11 cellular contexts compared by ENCODE assay signal in the genomic region with DNA sequence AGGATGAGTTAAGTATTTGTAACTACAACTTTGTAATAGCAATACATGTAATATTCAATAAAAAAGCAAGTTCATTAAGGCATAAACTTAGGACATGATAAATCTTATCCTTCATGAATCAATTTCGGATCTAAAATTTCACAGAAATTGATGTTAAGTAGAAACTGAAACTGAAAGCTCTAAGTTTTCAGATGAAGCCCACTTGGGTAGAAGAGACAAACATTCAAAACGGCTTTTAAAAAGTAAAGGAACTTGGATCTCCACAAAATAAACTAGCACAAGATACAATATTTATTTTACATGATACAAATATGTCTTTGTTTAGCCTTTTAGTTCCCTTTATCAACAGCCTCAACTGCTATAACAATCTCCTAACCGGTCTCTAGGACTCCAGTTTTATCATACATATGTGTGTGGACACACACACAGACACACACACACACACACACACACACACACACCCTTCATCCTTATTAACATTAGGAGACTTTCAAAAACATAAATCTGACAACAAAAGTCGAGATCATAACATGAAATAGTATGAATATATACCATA.
DNase-seq lines count a peak whose midpoint lies in the region; ATAC-seq, FAIRE-seq and TF ChIP-seq lines count a peak whose summit lies in the region.
"Had no signal": no experiment of that assay in that cellular context is flagged by ENCODE, and none has a peak within 500 bp of the region (broad histone marks: within the 10 kb centered on the region; RNA-seq: fewer than 3 reads in every experiment).

No MANE protein-coding gene starts in this region.

- H3K4me1 Mint-ChIP-seq in activated naive CD4-positive, alpha-beta T cell treated with anti-CD3 and anti-CD28 coated beads for 36 hours (ENCODE audit: low read depth), result peaks cover 20% of the 10 kb centered on the region
- H3K4me1 Mint-ChIP-seq in activated naive CD8-positive, alpha-beta T cell (ENCODE audit: low read depth), result peaks cover 28% of the 10 kb centered on the region

- H3K4me1 ChIP-seq in thoracic aorta (ENCODE audit: control insufficient read depth in 1 of 2, low read depth in 2 of 2), result peaks cover 20 to 38% of the 10 kb centered on the region in 2 donors

- H3K4me3 ChIP-seq in thoracic aorta, result peak overlapping the region; percentile 7

- no peak for ATAC-seq in thoracic aorta (ENCODE audit: insufficient number of reproducible peaks, low FRiP score, low read depth)
- no peak for ATAC-seq in esophagus mucosa
- ATAC-seq: WTC11 had no signal

- CTCF ChIA-PET in activated naive CD4-positive, alpha-beta T cell treated with anti-CD3 and anti-CD28 coated beads for 36 hours (lab: Charles Lee), result no interaction called here

- H3K27me3 ChIP-seq in thoracic aorta (replicated peaks; ENCODE audit: insufficient read depth), result no peaks in the 10 kb centered on the region

- H3K9me3 Mint-ChIP-seq in activated naive CD4-positive, alpha-beta T cell treated with anti-CD3 and anti-CD28 coated beads for 36 hours, result no peaks in the 10 kb centered on the region
- H3K9me3 Mint-ChIP-seq in activated naive CD8-positive, alpha-beta T cell (ENCODE audit: low read depth), result no peaks in the 10 kb centered on the region
- H3K9me3 Mint-ChIP-seq: WTC11 had no signal

- H3K36me3 ChIP-seq in thoracic aorta, result no peaks in the 10 kb centered on the region

- TF ChIP-seq CTCF in thoracic aorta (IDR thresholded peaks at IDR 0.05), result no peak

- no peak overlapping the region for H3K27ac ChIP-seq in thoracic aorta
- H3K27ac ChIP-seq: HL-60 had no signal

- peak overlapping the region; percentile 9 for H3K4me3 Mint-ChIP-seq in activated naive CD4-positive, alpha-beta T cell treated with anti-CD3 and anti-CD28 coated beads for 36 hours
- H3K4me3 Mint-ChIP-seq in activated naive CD8-positive, alpha-beta T cell, result peak overlapping the region; percentile 70
- H3K4me3 Mint-ChIP-seq: WTC11 had no signal

- H3K9me3 ChIP-seq in thoracic aorta, result no peaks in the 10 kb centered on the region

- FAIRE-seq in islet of Langerhans (lab: Jason Lieb, UNC), result peak; percentile 93

- no peak overlapping the region for H3K27ac Mint-ChIP-seq in activated naive CD4-positive, alpha-beta T cell treated with anti-CD3 and anti-CD28 coated beads for 36 hours
- H3K27ac Mint-ChIP-seq in activated naive CD8-positive, alpha-beta T cell, result peak overlapping the region; percentile 58
- H3K27ac Mint-ChIP-seq: WTC11 had no signal

- H3K36me3 Mint-ChIP-seq in activated naive CD4-positive, alpha-beta T cell treated with anti-CD3 and anti-CD28 coated beads for 36 hours (ENCODE audit: low read depth), result peaks cover 2% of the 10 kb centered on the region
- peaks cover 5% of the 10 kb centered on the region for H3K36me3 Mint-ChIP-seq in activated naive CD8-positive, alpha-beta T cell

- no peaks in the 10 kb centered on the region for H3K27me3 Mint-ChIP-seq in activated naive CD4-positive, alpha-beta T cell treated with anti-CD3 and anti-CD28 coated beads for 36 hours (ENCODE audit: low read depth)
- H3K27me3 Mint-ChIP-seq in activated naive CD8-positive, alpha-beta T cell, result no peaks in the 10 kb centered on the region

- intact Hi-C loops in activated naive CD4-positive, alpha-beta T cell treated with anti-CD3 and anti-CD28 coated beads for 36 hours (cut with micrococcal nuclease), result loop anchor here (1.0 kb wide), 1 partner anchor 10 kb away; no protein-coding TSS in a partner anchor

- no peak for DNase-seq in activated naive CD4-positive, alpha-beta T cell treated with anti-CD3 and anti-CD28 coated beads for 36 hours
- DNase-seq in activated naive CD4-positive, alpha-beta T cell treated with Interleukin-2 at 50 U/mL for 16 hours, result no peak
- DNase-seq in thoracic aorta (ENCODE audit: low spot score) (no peak), mesenteric fat pad (ENCODE audit: low spot score) (no peak), NCI-H128 (lab: John Stamatoyannopoulos, UW; ENCODE audit: unreplicated experiment) (no peak)
- DNase-seq: NCI-H1694 treated with DMSO at 0.1 percent for 48 hours had no signal
